Comparison of ENCODE assay signal across 2 cellular contexts in the genomic region with DNA sequence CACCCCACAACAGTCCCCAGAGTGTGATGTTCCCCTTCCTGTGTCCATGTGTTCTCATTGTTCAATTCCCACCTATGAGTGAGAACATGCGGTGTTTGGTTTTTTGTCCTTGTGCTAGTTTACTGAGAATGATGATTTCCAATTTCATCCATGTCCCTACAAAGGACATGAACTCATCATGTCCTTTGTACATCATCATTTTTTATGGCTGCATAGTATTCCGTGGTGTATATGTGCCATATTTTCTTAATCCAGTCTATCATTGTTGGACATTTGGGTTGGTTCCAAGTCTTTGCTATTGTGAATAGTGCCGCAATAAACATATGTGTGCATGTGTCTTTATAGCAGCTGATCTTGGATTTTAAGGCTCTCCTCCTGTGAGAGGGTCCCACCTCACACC.
TF ChIP-seq lines count a peak whose summit lies in the region.

No MANE protein-coding gene starts in this region.

TF ChIP-seq in HEK293, 187 proteins besides CTCF, POLR2A, EP300 and RAD21:
- TF ChIP-seq ZNF146 (tag by site-specific recombination; IDR thresholded peaks at IDR 0.05): peak; percentile 70

TF ChIP-seq in K562, 482 proteins besides CTCF, POLR2A, EP300 and RAD21:
- TF ChIP-seq ZNF146 (CRISPR knock-in tag; IDR thresholded peaks at IDR 0.05; ENCODE audit: unreplicated experiment): peak; percentile 65
